In genomic region chr22:46233231-46233630, GRCh38 we compare ENCODE assay signal across 10 cellular contexts. TPM values are rescaled to one million over a fixed set of nuclear protein-coding genes. Genes with fewer than 3 reads are reported as not detected.
A peak's percentile ranks its signal among the peaks of the same experiment; 100 is the strongest.
DNase-seq lines count a peak whose midpoint lies in the region; ATAC-seq and TF ChIP-seq lines count a peak whose summit lies in the region.
"Had no signal": no experiment of that assay in that cellular context is flagged by ENCODE, and none has a peak within 500 bp of the region (broad histone marks: within the 10 kb centered on the region; RNA-seq: fewer than 3 reads in every experiment).

No MANE protein-coding gene starts in this region.

- TF ChIP-seq CTCF in left ventricle myocardium inferior (IDR thresholded peaks at IDR 0.05; ENCODE audit: borderline replicate concordance), result no peak

- H3K36me3 ChIP-seq in adipocyte (ENCODE audit: control insufficient read depth, insufficient read depth, low read length, severe bottlenecking) (peaks cover 43% of the 10 kb centered on the region), left ventricle myocardium inferior (peaks cover 43% of the 10 kb centered on the region), skeletal muscle tissue (ENCODE audit: control insufficient read depth in 3 of 3, insufficient read depth in 3 of 3, low read length in 3 of 3) (peaks cover 13 to 23% (median 13%) of the 10 kb centered on the region in 3 donors)

- DNase-seq in Jurkat, Clone E6-1 (ENCODE audit: low read depth, low spot score), result peak; percentile 61
- DNase-seq in adipocyte (ENCODE audit: low read depth) (peak; percentile 65), left ventricle myocardium inferior (peak; percentile 50), NCI-H2196 (lab: John Stamatoyannopoulos, UW; ENCODE audit: unreplicated experiment) (no peak)
- DNase-seq in stimulated activated CD4-positive, alpha-beta T cell treated with anti-CD3 and anti-CD28 coated beads, Interleukin-2, amount 100 ng/mL, for 24 hours, result no peak

- H3K4me3 ChIP-seq in Jurkat, Clone E6-1 (ENCODE audit: low read length), result no peak overlapping the region
- H3K4me3 ChIP-seq in adipocyte (ENCODE audit: low read length) (no peak overlapping the region), left ventricle myocardium inferior (no peak overlapping the region), skeletal muscle tissue (ENCODE audit: low read length in 3 of 3) (no peak overlapping the region)

- no peaks in the 10 kb centered on the region for H3K27me3 ChIP-seq in adipocyte (replicated peaks; ENCODE audit: control insufficient read depth, insufficient read depth, low read length)
- H3K27me3 ChIP-seq in left ventricle myocardium inferior (ENCODE audit: low read depth), result no peaks in the 10 kb centered on the region
- no peaks in the 10 kb centered on the region for H3K27me3 ChIP-seq in skeletal muscle tissue (ENCODE audit: control insufficient read depth in 3 of 3, insufficient read depth in 3 of 3, low read length in 3 of 3)

- no peak overlapping the region for H3K9ac ChIP-seq in adipocyte (ENCODE audit: low read length)
- peak overlapping the region in 1 of 3 donors; percentile 71 for H3K9ac ChIP-seq in skeletal muscle tissue (ENCODE audit: low read depth in 1 of 3, low read length in 3 of 3)

- intact Hi-C loops in left ventricle myocardium inferior (cut with micrococcal nuclease), result no loop called here

- H3K9me3 ChIP-seq in adipocyte (ENCODE audit: control insufficient read depth, low read length) (no peaks in the 10 kb centered on the region), left ventricle myocardium inferior (replicated peaks) (no peaks in the 10 kb centered on the region), skeletal muscle tissue (ENCODE audit: control insufficient read depth in 3 of 3, low read length in 3 of 3) (no peaks in the 10 kb centered on the region)

- H3K27ac ChIP-seq in left ventricle myocardium inferior (replicated peaks), result peak overlapping the region; percentile 84
- peak overlapping the region; percentile 48 for H3K27ac ChIP-seq in skeletal muscle tissue (ENCODE audit: low read depth, low read length)

- ATAC-seq in GM21528 (IDR thresholded peaks at IDR 0.05; ENCODE audit: low FRiP score, unreplicated experiment) (no peak), GM21367 (IDR thresholded peaks at IDR 0.05; ENCODE audit: unreplicated experiment) (no peak)
- ATAC-seq: stimulated activated memory B cell treated with anti-CD40 and anti-IgM and Interleukin-4, amounts not matched to agents 10 μg/mL and 1 μg/mL and 100 μg/mL, for 72 hours had no signal

- peaks cover 10% of the 10 kb centered on the region for H3K4me1 ChIP-seq in adipocyte (ENCODE audit: control insufficient read depth, insufficient read depth, low read length)
- peaks cover 44% of the 10 kb centered on the region for H3K4me1 ChIP-seq in left ventricle myocardium inferior
- H3K4me1 ChIP-seq in skeletal muscle tissue (ENCODE audit: control insufficient read depth in 3 of 3, insufficient read depth in 3 of 3, low read length in 3 of 3), result peaks cover 10 to 22% (median 21%) of the 10 kb centered on the region in 3 donors

RNA-seq across cellular contexts. Expression of gene CDPF1, which starts 16.9 kb away (rescaled TPM):
- polyA plus RNA-seq in Jurkat, Clone E6-1 (2012; ENCODE audit: insufficient read depth, insufficient read length), result 23.8 TPM
- total RNA-seq in left ventricle myocardium inferior (6.4 TPM), skeletal muscle tissue (14.6 TPM)

RNA-seq across cellular contexts. Expression of gene PKDREJ, which starts 29.9 kb away (rescaled TPM):
- 0.15 TPM for polyA plus RNA-seq in Jurkat, Clone E6-1 (2012; ENCODE audit: insufficient read depth, insufficient read length)
- total RNA-seq in left ventricle myocardium inferior (0.08 TPM), skeletal muscle tissue (not detected)
- total RNA-seq: bronchial epithelial cell had no signal

RNA-seq across cellular contexts. Expression of gene TTC38, which starts 34.6 kb away (rescaled TPM):
- polyA plus RNA-seq in Jurkat, Clone E6-1 (2012; ENCODE audit: insufficient read depth, insufficient read length), result not detected
- total RNA-seq in left ventricle myocardium inferior (25.4 TPM), skeletal muscle tissue (18.3 TPM)

Comparison
In these comparisons a context has a peak if more than half of its experiments do, and no peak if none do; other contexts are left out.
1. DNase-seq: peak in Jurkat, Clone E6-1 (single experiment), adipocyte (single experiment) and left ventricle myocardium inferior (single experiment); none in NCI-H2196 (single experiment) and stimulated activated CD4-positive, alpha-beta T cell treated with anti-CD3 and anti-CD28 coated beads, Interleukin-2, amount 100 ng/mL, for 24 hours (0 of 2).